Comparison of ENCODE assay signal across 7 cellular contexts in the genomic region with DNA sequence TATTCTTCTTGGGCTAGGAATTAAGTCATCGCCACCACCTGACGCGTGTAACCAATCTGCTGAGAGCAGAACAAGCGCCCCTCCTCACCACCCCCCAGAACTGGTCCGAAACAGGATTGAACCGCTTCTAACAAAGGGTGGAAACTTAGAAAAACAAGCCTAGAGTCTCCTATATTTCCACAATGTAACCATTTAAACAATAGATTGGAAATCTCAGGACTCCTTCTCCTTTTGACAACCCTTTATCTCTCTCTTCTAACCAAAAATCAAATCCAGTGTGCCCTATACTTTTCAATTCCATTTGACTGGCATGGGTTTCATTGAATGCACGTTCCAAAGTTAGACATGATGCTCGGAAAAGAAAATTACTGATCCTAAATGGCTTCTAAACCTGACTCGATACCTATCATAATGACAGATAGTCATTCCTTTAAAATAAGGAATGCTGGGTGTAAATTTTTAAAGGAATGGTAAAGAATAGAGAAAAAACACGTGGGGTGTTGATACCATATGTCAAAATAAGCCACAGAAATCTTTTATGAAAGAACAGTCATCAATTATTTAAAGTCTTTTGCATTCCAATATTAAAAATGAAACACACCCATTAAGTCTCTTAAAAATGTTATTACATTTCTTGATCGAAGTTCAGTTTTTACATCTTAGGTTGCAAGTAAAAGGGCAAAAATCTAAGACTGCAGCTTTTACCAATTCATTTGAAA. TPM values are rescaled to one million over a fixed set of nuclear protein-coding genes. Genes with fewer than 3 reads are reported as not detected.
A peak's percentile ranks its signal among the peaks of the same experiment; 100 is the strongest.
DNase-seq lines count a peak whose midpoint lies in the region; ATAC-seq, FAIRE-seq and TF ChIP-seq lines count a peak whose summit lies in the region.

No MANE protein-coding gene starts in this region.

- peak overlapping the region; percentile 100 for H3K27ac Mint-ChIP-seq in activated CD8-positive, alpha-beta memory T cell treated with anti-CD3 and anti-CD28 coated beads, Interleukin-2, amount 10 ng/mL, durations not matched to agents 7 days and 5 days

- ATAC-seq in HG03469 (IDR thresholded peaks at IDR 0.05; ENCODE audit: unreplicated experiment) = peak; percentile 9
- ATAC-seq in activated CD8-positive, alpha-beta memory T cell treated with anti-CD3 and anti-CD28 coated beads, Interleukin-2, amount 10 ng/mL, durations not matched to agents 7 days and 5 days = peak; percentile 13

- H3K36me3 Mint-ChIP-seq in activated CD8-positive, alpha-beta memory T cell treated with anti-CD3 and anti-CD28 coated beads, Interleukin-2, amount 10 ng/mL, durations not matched to agents 7 days and 5 days = peaks cover 31% of the 10 kb centered on the region

- no peaks in the 10 kb centered on the region for H3K9me3 Mint-ChIP-seq in activated CD8-positive, alpha-beta memory T cell treated with anti-CD3 and anti-CD28 coated beads, Interleukin-2, amount 10 ng/mL, durations not matched to agents 7 days and 5 days (ENCODE audit: low read depth)

- no peaks in the 10 kb centered on the region for H3K27me3 Mint-ChIP-seq in activated CD8-positive, alpha-beta memory T cell treated with anti-CD3 and anti-CD28 coated beads, Interleukin-2, amount 10 ng/mL, durations not matched to agents 7 days and 5 days

- H3K4me3 Mint-ChIP-seq in activated CD8-positive, alpha-beta memory T cell treated with anti-CD3 and anti-CD28 coated beads, Interleukin-2, amount 10 ng/mL, durations not matched to agents 7 days and 5 days = peak overlapping the region; percentile 88

- peaks cover 33% of the 10 kb centered on the region for H3K4me1 Mint-ChIP-seq in activated CD8-positive, alpha-beta memory T cell treated with anti-CD3 and anti-CD28 coated beads, Interleukin-2, amount 10 ng/mL, durations not matched to agents 7 days and 5 days

- CTCF ChIA-PET in activated CD8-positive, alpha-beta memory T cell treated with anti-CD3 and anti-CD28 coated beads, Interleukin-2, amount 10 ng/mL, durations not matched to agents 7 days and 5 days (lab: Charles Lee) = interaction anchor here (1.3 to 8.9 kb wide), 5 partner anchors 38 to 162 kb away, joined by 3 to 163 read pairs (median 51); no protein-coding TSS in a partner anchor

- FAIRE-seq in endometrium (lab: Jason Lieb, UNC) = peak; percentile 8

- DNase-seq in NOMO-1 (lab: John Stamatoyannopoulos, UW; ENCODE audit: unreplicated experiment in 2 of 2) = peak; percentile 83 to 89
- peak; percentile 93 for DNase-seq in activated CD8-positive, alpha-beta memory T cell treated with anti-CD3 and anti-CD28 coated beads, Interleukin-2, amount 10 ng/mL, durations not matched to agents 7 days and 5 days
- peak; percentile 92 for DNase-seq in midbrain (lab: John Stamatoyannopoulos, UW)
- DNase-seq in stimulated activated CD8-positive, alpha-beta memory T cell treated with anti-CD3 and anti-CD28 coated beads, Interleukin-15, amount 100 ng/mL, for 4 hours (ENCODE audit: low read depth in 2 of 2) = peak; percentile 48 to 56

- peak; percentile 42 for TF ChIP-seq POLR2A in GM15510 (IDR thresholded peaks at IDR 0.05; ENCODE audit: borderline replicate concordance, extremely low read depth, insufficient read length)

RNA-seq across cellular contexts. Expression of gene ARRDC3, which starts 1.2 kb away (rescaled TPM):
- 10 to 100 TPM; 13.5 to 42.8 TPM for total RNA-seq in activated CD8-positive, alpha-beta memory T cell treated with anti-CD3 and anti-CD28 coated beads, Interleukin-2, amount 10 ng/mL, durations not matched to agents 7 days and 5 days

Comparison
In these comparisons a context has a peak if more than half of its experiments do, and no peak if none do; other contexts are left out.
1. Peak in every context shown above with its lines: DNase-seq and ATAC-seq.